ENCODE assay signal across 8 cellular contexts in the genomic region with DNA sequence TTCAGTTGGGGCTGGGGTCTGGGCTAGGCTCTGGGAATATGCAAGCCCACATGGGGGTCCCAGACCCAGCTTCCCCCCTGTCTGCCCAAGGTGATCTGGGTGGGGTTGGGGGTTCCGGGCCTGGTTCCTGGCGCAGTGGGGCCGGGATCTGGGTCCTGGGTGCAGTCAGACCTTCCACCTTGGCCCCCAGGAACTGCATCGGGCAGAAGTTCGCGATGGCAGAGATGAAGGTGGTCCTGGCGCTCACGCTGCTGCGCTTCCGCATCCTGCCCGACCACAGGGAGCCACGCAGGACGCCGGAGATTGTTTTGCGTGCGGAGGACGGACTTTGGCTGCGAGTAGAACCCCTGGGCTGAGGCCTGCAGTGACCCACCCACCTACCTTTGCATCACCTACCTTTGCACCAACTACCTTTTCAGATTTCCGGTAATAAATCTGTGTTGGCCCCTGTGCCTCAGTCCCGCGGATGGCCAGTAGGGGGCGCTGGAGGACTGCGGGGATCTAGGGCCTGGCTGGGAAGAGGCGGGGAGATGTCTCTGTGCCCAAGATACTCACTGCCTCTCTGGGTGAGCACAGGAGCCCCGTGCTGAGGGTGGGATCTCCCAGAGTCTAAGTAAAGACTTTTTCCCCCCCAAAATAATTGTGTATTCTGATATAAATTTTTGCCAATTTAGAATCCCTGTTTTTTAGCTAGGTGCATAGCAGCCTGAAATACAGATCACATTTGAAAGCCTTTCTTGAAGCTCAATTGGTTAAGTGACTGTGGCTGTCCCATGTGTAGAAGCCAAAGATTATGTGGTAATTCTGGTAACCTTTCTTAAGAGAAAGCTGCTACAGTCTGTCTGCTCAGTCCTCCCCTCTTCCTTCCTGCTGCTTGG. TPM values are rescaled to one million over a fixed set of nuclear protein-coding genes. Genes with fewer than 3 reads are reported as not detected.
A peak's percentile ranks its signal among the peaks of the same experiment; 100 is the strongest.
DNase-seq lines count a peak whose midpoint lies in the region; ATAC-seq and TF ChIP-seq lines count a peak whose summit lies in the region.

No MANE protein-coding gene starts in this region.

- H3K27ac Mint-ChIP-seq in CD14-positive monocyte = peak overlapping the region in 1 of 7 donors; percentile 64
- H3K27ac Mint-ChIP-seq in naive thymus-derived CD8-positive, alpha-beta T cell = no peak overlapping the region
- H3K27ac Mint-ChIP-seq in stimulated activated naive B cell treated with anti-CD40 and anti-IgM and Interleukin-4, amounts not matched to agents 10 μg/mL and 1 μg/mL and 100 μg/mL, for 72 hours = no peak overlapping the region

- peaks cover 0 to 42% (median 0%) of the 10 kb centered on the region in 4 donors for H3K27me3 ChIP-seq in esophagus squamous epithelium

- peaks cover 0 to 8% (median 0%) of the 10 kb centered on the region in 3 donors for H3K4me1 ChIP-seq in esophagus squamous epithelium

- H3K9me3 ChIP-seq in esophagus squamous epithelium = no peaks in the 10 kb centered on the region

- H3K4me3 ChIP-seq in esophagus squamous epithelium = no peak overlapping the region

- intact Hi-C loops in CD14-positive monocyte (cut with micrococcal nuclease) (loop anchor here (5.0 to 10.0 kb wide), 3 partner anchors 553 to 786 kb away; a partner anchor contains a TSS), esophagus squamous epithelium (cut with DNase I) (loop anchor here (5.0 to 10.0 kb wide), 3 partner anchors 183 to 556 kb away; a partner anchor contains a TSS)

- H3K36me3 Mint-ChIP-seq in CD14-positive monocyte = no peaks in the 10 kb centered on the region
- H3K36me3 Mint-ChIP-seq in naive thymus-derived CD8-positive, alpha-beta T cell = no peaks in the 10 kb centered on the region
- H3K36me3 Mint-ChIP-seq in stimulated activated naive B cell treated with anti-CD40 and anti-IgM and Interleukin-4, amounts not matched to agents 10 μg/mL and 1 μg/mL and 100 μg/mL, for 72 hours = no peaks in the 10 kb centered on the region

- peak; percentile 99 for ATAC-seq in naive thymus-derived CD8-positive, alpha-beta T cell
- peak; percentile 98 to 99 for ATAC-seq in stimulated activated naive B cell treated with anti-CD40 and anti-IgM and Interleukin-4, amounts not matched to agents 10 μg/mL and 1 μg/mL and 100 μg/mL, for 72 hours (replicated peaks)
- no peak for ATAC-seq in HG03175 (IDR thresholded peaks at IDR 0.05; ENCODE audit: unreplicated experiment)

- no peaks in the 10 kb centered on the region for H3K36me3 ChIP-seq in esophagus squamous epithelium

- POLR2A ChIA-PET in naive thymus-derived CD8-positive, alpha-beta T cell (lab: Charles Lee) = interaction anchor here (0.6 kb wide), 1 partner anchor 185 kb away, joined by 3 read pairs; no protein-coding TSS in a partner anchor

- DNase-seq in CD14-positive monocyte (ENCODE audit: low spot score) (peak; percentile 84), HK-2 (ENCODE audit: unreplicated experiment) (peak; percentile 85), OCI-M1 (lab: John Stamatoyannopoulos, UW) (peak; percentile 68), activated T-cell treated with anti-CD3 and anti-CD28 coated beads for 4 hours (peak; percentile 92), esophagus squamous epithelium (lab: John Stamatoyannopoulos, UW) (peak; percentile 16)
- DNase-seq in naive thymus-derived CD8-positive, alpha-beta T cell = peak; percentile 74 to 93 (median 87)
- DNase-seq in stimulated activated naive B cell treated with anti-CD40 and anti-IgM and Interleukin-4, amounts not matched to agents 10 μg/mL and 1 μg/mL and 100 μg/mL, for 72 hours = peak; percentile 66

- peaks cover 0 to 2% (median 0%) of the 10 kb centered on the region in 7 donors for H3K9me3 Mint-ChIP-seq in CD14-positive monocyte
- no peaks in the 10 kb centered on the region for H3K9me3 Mint-ChIP-seq in naive thymus-derived CD8-positive, alpha-beta T cell
- H3K9me3 Mint-ChIP-seq in stimulated activated naive B cell treated with anti-CD40 and anti-IgM and Interleukin-4, amounts not matched to agents 10 μg/mL and 1 μg/mL and 100 μg/mL, for 72 hours = no peaks in the 10 kb centered on the region

- peak in 1 of 4 donors; percentile 7 for TF ChIP-seq POLR2A in esophagus squamous epithelium (IDR thresholded peaks at IDR 0.05)

- peaks cover 23% of the 10 kb centered on the region for H3K4me1 Mint-ChIP-seq in CD14-positive monocyte
- H3K4me1 Mint-ChIP-seq in naive thymus-derived CD8-positive, alpha-beta T cell = peaks cover 0 to 9% (median 2%) of the 10 kb centered on the region in 4 donors
- peaks cover 5 to 6% of the 10 kb centered on the region in 2 donors for H3K4me1 Mint-ChIP-seq in stimulated activated naive B cell treated with anti-CD40 and anti-IgM and Interleukin-4, amounts not matched to agents 10 μg/mL and 1 μg/mL and 100 μg/mL, for 72 hours

- TF ChIP-seq CTCF in CD14-positive monocyte (IDR thresholded peaks at IDR 0.05) (peak; percentile 99), esophagus squamous epithelium (IDR thresholded peaks at IDR 0.05) (peak; percentile 90 to 99 (median 99))

- H3K27ac ChIP-seq in esophagus squamous epithelium = no peak overlapping the region

- no peak overlapping the region for H3K4me3 Mint-ChIP-seq in CD14-positive monocyte
- peak overlapping the region in 1 of 10 donors; percentile 43 for H3K4me3 Mint-ChIP-seq in naive thymus-derived CD8-positive, alpha-beta T cell
- H3K4me3 Mint-ChIP-seq in stimulated activated naive B cell treated with anti-CD40 and anti-IgM and Interleukin-4, amounts not matched to agents 10 μg/mL and 1 μg/mL and 100 μg/mL, for 72 hours = peak overlapping the region in 1 of 2 donors; percentile 19

- WGBS in esophagus squamous epithelium, 2 donors = 0 to 14% methylated on average over 6 to 17 of the region's 25 CpGs

- H3K27me3 Mint-ChIP-seq in CD14-positive monocyte (ENCODE audit: low read depth in 3 of 3) = peaks cover 0 to 8% (median 8%) of the 10 kb centered on the region in 3 donors
- peaks cover 8 to 23% (median 15%) of the 10 kb centered on the region in 5 donors for H3K27me3 Mint-ChIP-seq in naive thymus-derived CD8-positive, alpha-beta T cell
- H3K27me3 Mint-ChIP-seq in stimulated activated naive B cell treated with anti-CD40 and anti-IgM and Interleukin-4, amounts not matched to agents 10 μg/mL and 1 μg/mL and 100 μg/mL, for 72 hours = peaks cover 20 to 23% of the 10 kb centered on the region in 2 donors

RNA-seq across cellular contexts. Expression of a gene that starts 11.5 kb away (rescaled TPM):
- polyA plus RNA-seq in CD14-positive monocyte = 1 to 10 TPM in 1 of 2 donors, under 1 TPM in 1; 0.56 to 1.2 TPM
- 10 to 100 TPM; 31.2 to 86.2 (median 43.5) TPM for total RNA-seq in esophagus squamous epithelium
- not detected for total RNA-seq in naive thymus-derived CD8-positive, alpha-beta T cell
- not detected for polyA plus RNA-seq in naive thymus-derived CD8-positive, alpha-beta T cell

RNA-seq across cellular contexts. Expression of a gene that starts 14.2 kb away (rescaled TPM):
- polyA plus RNA-seq in CD14-positive monocyte = not detected
- total RNA-seq in esophagus squamous epithelium = not detected
- total RNA-seq in naive thymus-derived CD8-positive, alpha-beta T cell = not detected
- not detected for polyA plus RNA-seq in naive thymus-derived CD8-positive, alpha-beta T cell

RNA-seq across cellular contexts. Expression of a gene that starts 43.6 kb away (rescaled TPM):
- polyA plus RNA-seq in CD14-positive monocyte = not detected
- 10 to 100 TPM; 34.5 to 79.3 (median 61.0) TPM for total RNA-seq in esophagus squamous epithelium
- 1 to 10 TPM; 1.8 to 1.9 TPM for total RNA-seq in naive thymus-derived CD8-positive, alpha-beta T cell
- not detected for polyA plus RNA-seq in naive thymus-derived CD8-positive, alpha-beta T cell

Comparison
In these comparisons a context has a peak if more than half of its experiments do, and no peak if none do; other contexts are left out.
1. DNase-seq: peak in every context shown above with its lines; median percentile 92 in activated T-cell treated with anti-CD3 and anti-CD28 coated beads for 4 hours; 87 in naive thymus-derived CD8-positive, alpha-beta T cell; 85 in HK-2; 84 in CD14-positive monocyte; 68 in OCI-M1; 66 in stimulated activated naive B cell treated with anti-CD40 and anti-IgM and Interleukin-4, amounts not matched to agents 10 μg/mL and 1 μg/mL and 100 μg/mL, for 72 hours; 16 in esophagus squamous epithelium.
2. RNA of a gene that starts 11.5 kb away (total RNA-seq): 31.2 to 86.2 TPM in esophagus squamous epithelium; not detected in naive thymus-derived CD8-positive, alpha-beta T cell; every median in the first group is over 10 times any median in the second.
3. RNA of a gene that starts 43.6 kb away (total RNA-seq): 34.5 to 79.3 TPM in esophagus squamous epithelium; 1.8 to 1.9 TPM in naive thymus-derived CD8-positive, alpha-beta T cell; every median in the first group is over 10 times any median in the second.